15 cellular contexts compared by ENCODE assay signal in the genomic region with DNA sequence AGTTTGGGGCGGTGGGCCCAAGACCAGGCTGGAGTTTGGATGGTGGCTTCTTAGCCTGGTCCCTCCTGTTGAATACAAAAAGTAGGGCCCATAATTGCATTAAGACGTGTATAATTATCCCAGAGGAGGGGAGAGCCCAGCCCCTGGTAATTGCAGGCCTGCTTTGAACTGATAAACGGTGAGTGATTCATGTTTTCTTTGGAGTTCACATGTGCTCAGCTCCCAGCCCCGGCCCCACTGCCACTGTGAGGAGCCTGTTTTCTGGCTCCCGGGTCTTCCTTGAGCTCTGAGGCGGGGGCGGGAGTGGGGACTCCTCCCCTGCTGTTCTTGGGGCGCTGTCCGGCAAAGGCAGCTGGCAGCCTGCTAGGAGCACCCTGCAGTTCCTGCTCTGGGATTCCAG. TPM values are rescaled to one million over a fixed set of nuclear protein-coding genes. Genes with fewer than 3 reads are reported as not detected.
DNase-seq lines count a peak whose midpoint lies in the region; ATAC-seq and TF ChIP-seq lines count a peak whose summit lies in the region.
"Had no signal": no experiment of that assay in that cellular context is flagged by ENCODE, and none has a peak within 500 bp of the region (broad histone marks: within the 10 kb centered on the region; RNA-seq: fewer than 3 reads in every experiment).

No MANE protein-coding gene starts in this region.

- H3K4me3 ChIP-seq in skeletal muscle satellite cell (ENCODE audit: low read length) = no peak overlapping the region

- H3K4me2 ChIP-seq in skeletal muscle satellite cell (ENCODE audit: low read length) = peak overlapping the region; percentile 51

- CTCF ChIA-PET in activated CD8-positive, alpha-beta memory T cell treated with anti-CD3 and anti-CD28 coated beads, Interleukin-2, amount 10 ng/mL, durations not matched to agents 7 days and 5 days (lab: Charles Lee) = no interaction called here

- no peak overlapping the region for H3K27ac Mint-ChIP-seq in chondrocyte (ENCODE audit: unreplicated experiment)
- no peak overlapping the region for H3K27ac Mint-ChIP-seq in activated CD8-positive, alpha-beta memory T cell treated with anti-CD3 and anti-CD28 coated beads, Interleukin-2, amount 10 ng/mL, durations not matched to agents 7 days and 5 days
- no peak overlapping the region for H3K27ac Mint-ChIP-seq in stimulated activated memory B cell treated with anti-CD40 and anti-IgM and Interleukin-4, amounts not matched to agents 10 μg/mL and 1 μg/mL and 100 μg/mL, for 72 hours
- H3K27ac Mint-ChIP-seq: T-cell had no signal

- H3K27me3 ChIP-seq in skeletal muscle satellite cell (ENCODE audit: control insufficient read depth, insufficient read depth, low read length) = no peaks in the 10 kb centered on the region
- H3K27me3 ChIP-seq: suprapubic skin had no signal

- peak overlapping the region; percentile 9 for H3K4me3 Mint-ChIP-seq in chondrocyte (ENCODE audit: unreplicated experiment)
- no peak overlapping the region for H3K4me3 Mint-ChIP-seq in activated CD8-positive, alpha-beta memory T cell treated with anti-CD3 and anti-CD28 coated beads, Interleukin-2, amount 10 ng/mL, durations not matched to agents 7 days and 5 days
- H3K4me3 Mint-ChIP-seq in stimulated activated memory B cell treated with anti-CD40 and anti-IgM and Interleukin-4, amounts not matched to agents 10 μg/mL and 1 μg/mL and 100 μg/mL, for 72 hours = no peak overlapping the region

- ATAC-seq in activated CD8-positive, alpha-beta memory T cell treated with anti-CD3 and anti-CD28 coated beads, Interleukin-2, amount 10 ng/mL, durations not matched to agents 7 days and 5 days = no peak
- ATAC-seq in stimulated activated memory B cell treated with anti-CD40 and anti-IgM and Interleukin-4, amounts not matched to agents 10 μg/mL and 1 μg/mL and 100 μg/mL, for 72 hours = no peak
- ATAC-seq: T-cell had no signal

- H3K9me3 Mint-ChIP-seq in chondrocyte (ENCODE audit: low read depth) = no peaks in the 10 kb centered on the region
- H3K9me3 Mint-ChIP-seq in activated CD8-positive, alpha-beta memory T cell treated with anti-CD3 and anti-CD28 coated beads, Interleukin-2, amount 10 ng/mL, durations not matched to agents 7 days and 5 days (ENCODE audit: low read depth) = no peaks in the 10 kb centered on the region
- H3K9me3 Mint-ChIP-seq in stimulated activated memory B cell treated with anti-CD40 and anti-IgM and Interleukin-4, amounts not matched to agents 10 μg/mL and 1 μg/mL and 100 μg/mL, for 72 hours = no peaks in the 10 kb centered on the region
- H3K9me3 Mint-ChIP-seq: T-cell had no signal

- H3K4me1 Mint-ChIP-seq in chondrocyte (ENCODE audit: low read depth) = peaks cover 36% of the 10 kb centered on the region
- peaks cover 12% of the 10 kb centered on the region for H3K4me1 Mint-ChIP-seq in activated CD8-positive, alpha-beta memory T cell treated with anti-CD3 and anti-CD28 coated beads, Interleukin-2, amount 10 ng/mL, durations not matched to agents 7 days and 5 days
- H3K4me1 Mint-ChIP-seq in stimulated activated memory B cell treated with anti-CD40 and anti-IgM and Interleukin-4, amounts not matched to agents 10 μg/mL and 1 μg/mL and 100 μg/mL, for 72 hours = peaks cover 28% of the 10 kb centered on the region

- peak; percentile 53 for DNase-seq in DMS 273 (lab: John Stamatoyannopoulos, UW; ENCODE audit: unreplicated experiment)
- no peak for DNase-seq in DMS 273 treated with DMSO at 0.1 percent for 48 hours (lab: John Stamatoyannopoulos, UW)
- peak; percentile 41 for DNase-seq in NCI-H748 treated with DMSO at 0.1 percent for 48 hours (lab: John Stamatoyannopoulos, UW)
- DNase-seq in chondrocyte (ENCODE audit: low spot score) = no peak
- no peak for DNase-seq in activated CD8-positive, alpha-beta memory T cell treated with anti-CD3 and anti-CD28 coated beads, Interleukin-2, amount 10 ng/mL, durations not matched to agents 7 days and 5 days
- DNase-seq in NCI-H1694 treated with DMSO at 0.1 percent for 48 hours (lab: John Stamatoyannopoulos, UW) = no peak
- DNase-seq: activated CD4-positive, alpha-beta T cell treated with anti-CD3 and anti-CD28 coated beads, Interleukin-2, amount 50 U/mL, for 1 hour; Caco-2; hippocampal formation; NCI-H187; T-cell had no signal

- H3K9ac ChIP-seq in skeletal muscle satellite cell (ENCODE audit: low read depth, low read length) = no peak overlapping the region

- H3K9me3 ChIP-seq in skeletal muscle satellite cell (replicated peaks; ENCODE audit: low read length) = no peaks in the 10 kb centered on the region
- H3K9me3 ChIP-seq: Caco-2, neutrophil, suprapubic skin had no signal

- H3K36me3 Mint-ChIP-seq in chondrocyte (ENCODE audit: low read depth) = peaks cover 10% of the 10 kb centered on the region
- H3K36me3 Mint-ChIP-seq in activated CD8-positive, alpha-beta memory T cell treated with anti-CD3 and anti-CD28 coated beads, Interleukin-2, amount 10 ng/mL, durations not matched to agents 7 days and 5 days = no peaks in the 10 kb centered on the region
- peaks cover 11% of the 10 kb centered on the region for H3K36me3 Mint-ChIP-seq in stimulated activated memory B cell treated with anti-CD40 and anti-IgM and Interleukin-4, amounts not matched to agents 10 μg/mL and 1 μg/mL and 100 μg/mL, for 72 hours

- H3K27me3 Mint-ChIP-seq in chondrocyte (ENCODE audit: low read depth) = no peaks in the 10 kb centered on the region
- peaks cover 3% of the 10 kb centered on the region for H3K27me3 Mint-ChIP-seq in activated CD8-positive, alpha-beta memory T cell treated with anti-CD3 and anti-CD28 coated beads, Interleukin-2, amount 10 ng/mL, durations not matched to agents 7 days and 5 days
- H3K27me3 Mint-ChIP-seq in stimulated activated memory B cell treated with anti-CD40 and anti-IgM and Interleukin-4, amounts not matched to agents 10 μg/mL and 1 μg/mL and 100 μg/mL, for 72 hours = no peaks in the 10 kb centered on the region
- H3K27me3 Mint-ChIP-seq: T-cell had no signal

- H3K36me3 ChIP-seq in skeletal muscle satellite cell (ENCODE audit: insufficient read depth, low read length) = peaks cover 18% of the 10 kb centered on the region
- H3K36me3 ChIP-seq: neutrophil had no signal

- TF ChIP-seq CTCF in chondrocyte (IDR thresholded peaks at IDR 0.05) = no peak

- peaks cover 27% of the 10 kb centered on the region for H3K4me1 ChIP-seq in skeletal muscle satellite cell (ENCODE audit: control insufficient read depth, insufficient read depth, low read length)

RNA-seq across cellular contexts. Expression of a gene that starts 3.1 kb away (rescaled TPM):
- 69.8 to 99.1 TPM (median 98.2 TPM) in 3 replicates for total RNA-seq in chondrocyte
- total RNA-seq in skeletal muscle satellite cell (2012; rRNA removed) = 61.6 and 71.2 TPM in 2 replicates
- 10 to 100 TPM in 1 of 2 experiments, 1 to 10 TPM in 1; 4.6 to 15.0 TPM for total RNA-seq in activated CD8-positive, alpha-beta memory T cell treated with anti-CD3 and anti-CD28 coated beads, Interleukin-2, amount 10 ng/mL, durations not matched to agents 7 days and 5 days

Comparison
In these comparisons a context has a peak if more than half of its experiments do, and no peak if none do; other contexts are left out.
1. DNase-seq: peak in DMS 273 (single experiment) and NCI-H748 treated with DMSO at 0.1 percent for 48 hours (single experiment); none in DMS 273 treated with DMSO at 0.1 percent for 48 hours (single experiment), chondrocyte (single experiment), activated CD8-positive, alpha-beta memory T cell treated with anti-CD3 and anti-CD28 coated beads, Interleukin-2, amount 10 ng/mL, durations not matched to agents 7 days and 5 days (single experiment) and NCI-H1694 treated with DMSO at 0.1 percent for 48 hours (single experiment).